Comparison of ENCODE assay signal across 2 cellular contexts in genomic region chr13:30125422-30126073, GRCh38.
TF ChIP-seq lines count a peak whose summit lies in the region.

No MANE protein-coding gene starts in this region.

TF ChIP-seq in HCT116, 20 proteins besides CTCF, POLR2A, EP300 and RAD21 (continued from another document):
- TF ChIP-seq MAX (IDR thresholded peaks at IDR 0.05) (no peak), JUND (IDR thresholded peaks at IDR 0.05) (peak; percentile 35; the same call in 1 of the 2 replicates), EGR1 (IDR thresholded peaks at IDR 0.05; ENCODE audit: low read depth) (no peak), POLR2AphosphoS5 (IDR thresholded peaks at IDR 0.05; ENCODE audit: low read depth, low read length) (no peak), CEBPB (IDR thresholded peaks at IDR 0.05; ENCODE audit: low read depth) (peak; percentile 88), EZH2phosphoT487 (IDR thresholded peaks at IDR 0.05; ENCODE audit: borderline replicate concordance) (no peak), FOSL1 (IDR thresholded peaks at IDR 0.05; ENCODE audit: low read depth) (peak; percentile 51; the same call in 1 of the 2 replicates), ZNF274 (IDR thresholded peaks at IDR 0.05; ENCODE audit: low read depth, low read length) (no peak), TCF7L2 (IDR thresholded peaks at IDR 0.05; ENCODE audit: borderline replicate concordance, extremely low read depth, insufficient read depth, insufficient read length) (peak; percentile 47), SP1 (IDR thresholded peaks at IDR 0.05; ENCODE audit: low read depth) (peak; percentile 47; the same call in 1 of the 2 replicates)

TF ChIP-seq in SK-N-SH, 30 proteins besides CTCF, POLR2A, EP300 and RAD21 (continued from another document):
- TF ChIP-seq GABPA (IDR thresholded peaks at IDR 0.05; ENCODE audit: low read depth) (no peak), IRF3 (IDR thresholded peaks at IDR 0.05; ENCODE audit: low read depth, low read length) (no peak), FOXM1 (IDR thresholded peaks at IDR 0.05; ENCODE audit: low read depth) (no peak), NRF1 (IDR thresholded peaks at IDR 0.05; ENCODE audit: low read depth, low read length) (no peak), POLR2AphosphoS5 (IDR thresholded peaks at IDR 0.05; ENCODE audit: low read depth, low read length) (no peak), JUND (IDR thresholded peaks at IDR 0.05) (peak; percentile 42), RCOR1 (IDR thresholded peaks at IDR 0.05; ENCODE audit: low read length) (no peak)
- TF ChIP-seq, protein P1, sequence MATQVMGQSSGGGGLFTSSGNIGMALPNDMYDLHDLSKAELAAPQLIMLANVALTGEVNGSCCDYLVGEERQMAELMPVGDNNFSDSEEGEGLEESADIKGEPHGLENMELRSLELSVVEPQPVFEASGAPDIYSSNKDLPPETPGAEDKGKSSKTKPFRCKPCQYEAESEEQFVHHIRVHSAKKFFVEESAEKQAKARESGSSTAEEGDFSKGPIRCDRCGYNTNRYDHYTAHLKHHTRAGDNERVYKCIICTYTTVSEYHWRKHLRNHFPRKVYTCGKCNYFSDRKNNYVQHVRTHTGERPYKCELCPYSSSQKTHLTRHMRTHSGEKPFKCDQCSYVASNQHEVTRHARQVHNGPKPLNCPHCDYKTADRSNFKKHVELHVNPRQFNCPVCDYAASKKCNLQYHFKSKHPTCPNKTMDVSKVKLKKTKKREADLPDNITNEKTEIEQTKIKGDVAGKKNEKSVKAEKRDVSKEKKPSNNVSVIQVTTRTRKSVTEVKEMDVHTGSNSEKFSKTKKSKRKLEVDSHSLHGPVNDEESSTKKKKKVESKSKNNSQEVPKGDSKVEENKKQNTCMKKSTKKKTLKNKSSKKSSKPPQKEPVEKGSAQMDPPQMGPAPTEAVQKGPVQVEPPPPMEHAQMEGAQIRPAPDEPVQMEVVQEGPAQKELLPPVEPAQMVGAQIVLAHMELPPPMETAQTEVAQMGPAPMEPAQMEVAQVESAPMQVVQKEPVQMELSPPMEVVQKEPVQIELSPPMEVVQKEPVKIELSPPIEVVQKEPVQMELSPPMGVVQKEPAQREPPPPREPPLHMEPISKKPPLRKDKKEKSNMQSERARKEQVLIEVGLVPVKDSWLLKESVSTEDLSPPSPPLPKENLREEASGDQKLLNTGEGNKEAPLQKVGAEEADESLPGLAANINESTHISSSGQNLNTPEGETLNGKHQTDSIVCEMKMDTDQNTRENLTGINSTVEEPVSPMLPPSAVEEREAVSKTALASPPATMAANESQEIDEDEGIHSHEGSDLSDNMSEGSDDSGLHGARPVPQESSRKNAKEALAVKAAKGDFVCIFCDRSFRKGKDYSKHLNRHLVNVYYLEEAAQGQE (IDR thresholded peaks at IDR 0.05; ENCODE audit: low read depth, low read length) = no peak
TF ChIP-seq in SK-N-SH: peak in this region for 4.
